Comparison of ENCODE assay signal across 8 cellular contexts in the genomic region with DNA sequence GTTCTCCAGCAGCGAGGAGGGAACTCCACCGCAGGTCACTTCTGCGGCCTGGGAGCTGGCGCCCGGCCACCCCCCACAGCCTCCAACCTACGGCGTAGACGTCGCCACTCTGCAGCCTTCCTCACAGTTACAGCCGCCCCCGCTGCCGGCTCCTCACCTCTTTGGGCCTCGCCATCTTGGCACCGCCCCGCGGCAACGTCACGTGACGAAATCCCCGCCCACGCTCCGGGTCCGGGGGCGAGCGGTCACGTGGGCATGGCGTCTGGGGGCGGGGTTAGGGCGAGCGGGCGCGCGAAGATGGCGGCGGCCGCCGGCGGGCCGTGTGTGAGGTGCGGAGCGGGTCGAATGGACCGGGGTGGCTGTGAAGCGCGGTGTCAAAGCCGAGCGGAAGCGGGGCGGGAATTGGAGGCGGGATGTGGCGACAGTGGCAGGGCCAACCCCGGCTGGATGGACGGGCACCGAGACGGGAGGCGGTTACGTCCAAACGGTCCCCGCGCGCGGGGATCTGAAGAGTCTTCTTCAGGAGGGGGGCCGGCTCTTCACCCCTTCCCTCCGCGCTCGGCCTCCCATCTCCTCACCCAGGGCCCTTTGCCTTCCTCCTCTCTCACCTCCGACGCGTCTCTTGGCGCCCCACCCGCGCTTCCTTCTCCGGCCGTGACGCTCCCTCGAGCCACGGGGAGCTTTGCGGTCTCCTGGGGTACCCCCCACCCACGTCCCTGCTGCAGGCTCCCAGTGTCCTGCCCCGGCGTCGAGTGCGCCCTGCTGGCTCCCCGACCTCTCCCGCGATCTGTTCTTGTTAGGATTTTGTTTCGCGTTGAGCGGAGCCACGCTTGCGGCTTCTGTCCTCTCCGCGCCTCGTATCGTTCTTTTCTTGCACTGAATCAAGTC. TPM values are rescaled to one million over a fixed set of nuclear protein-coding genes. Genes with fewer than 3 reads are reported as not detected.
DNase-seq lines count a peak whose midpoint lies in the region; ATAC-seq and TF ChIP-seq lines count a peak whose summit lies in the region.

A gene (minus strand): TSS at position 181 of the 888 bp plus-strand sequence. CDS start 300 bp downstream, outside the sequence.
A gene with protein sequence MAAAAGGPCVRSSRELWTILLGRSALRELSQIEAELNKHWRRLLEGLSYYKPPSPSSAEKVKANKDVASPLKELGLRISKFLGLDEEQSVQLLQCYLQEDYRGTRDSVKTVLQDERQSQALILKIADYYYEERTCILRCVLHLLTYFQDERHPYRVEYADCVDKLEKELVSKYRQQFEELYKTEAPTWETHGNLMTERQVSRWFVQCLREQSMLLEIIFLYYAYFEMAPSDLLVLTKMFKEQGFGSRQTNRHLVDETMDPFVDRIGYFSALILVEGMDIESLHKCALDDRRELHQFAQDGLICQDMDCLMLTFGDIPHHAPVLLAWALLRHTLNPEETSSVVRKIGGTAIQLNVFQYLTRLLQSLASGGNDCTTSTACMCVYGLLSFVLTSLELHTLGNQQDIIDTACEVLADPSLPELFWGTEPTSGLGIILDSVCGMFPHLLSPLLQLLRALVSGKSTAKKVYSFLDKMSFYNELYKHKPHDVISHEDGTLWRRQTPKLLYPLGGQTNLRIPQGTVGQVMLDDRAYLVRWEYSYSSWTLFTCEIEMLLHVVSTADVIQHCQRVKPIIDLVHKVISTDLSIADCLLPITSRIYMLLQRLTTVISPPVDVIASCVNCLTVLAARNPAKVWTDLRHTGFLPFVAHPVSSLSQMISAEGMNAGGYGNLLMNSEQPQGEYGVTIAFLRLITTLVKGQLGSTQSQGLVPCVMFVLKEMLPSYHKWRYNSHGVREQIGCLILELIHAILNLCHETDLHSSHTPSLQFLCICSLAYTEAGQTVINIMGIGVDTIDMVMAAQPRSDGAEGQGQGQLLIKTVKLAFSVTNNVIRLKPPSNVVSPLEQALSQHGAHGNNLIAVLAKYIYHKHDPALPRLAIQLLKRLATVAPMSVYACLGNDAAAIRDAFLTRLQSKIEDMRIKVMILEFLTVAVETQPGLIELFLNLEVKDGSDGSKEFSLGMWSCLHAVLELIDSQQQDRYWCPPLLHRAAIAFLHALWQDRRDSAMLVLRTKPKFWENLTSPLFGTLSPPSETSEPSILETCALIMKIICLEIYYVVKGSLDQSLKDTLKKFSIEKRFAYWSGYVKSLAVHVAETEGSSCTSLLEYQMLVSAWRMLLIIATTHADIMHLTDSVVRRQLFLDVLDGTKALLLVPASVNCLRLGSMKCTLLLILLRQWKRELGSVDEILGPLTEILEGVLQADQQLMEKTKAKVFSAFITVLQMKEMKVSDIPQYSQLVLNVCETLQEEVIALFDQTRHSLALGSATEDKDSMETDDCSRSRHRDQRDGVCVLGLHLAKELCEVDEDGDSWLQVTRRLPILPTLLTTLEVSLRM (N-terminal part only) (plus strand): TSS at position 277 of the 888 bp plus-strand sequence. CDS start 21 bp downstream, at position 298.

- no peaks in the 10 kb centered on the region for H3K27me3 ChIP-seq in GM06990 (replicated peaks; ENCODE audit: control insufficient read depth, insufficient read depth, low read length)

- ATAC-seq in SK-N-SH treated with all-trans-retinoic acid at 6 μM for 48 hours (peak; percentile 83), omental fat pad (ENCODE audit: low FRiP score) (peak; percentile 84)

- H3K4me1 Mint-ChIP-seq in HFFc6 (ENCODE audit: low read depth) = peaks cover 23% of the 10 kb centered on the region
- peaks cover 29% of the 10 kb centered on the region for H3K4me1 Mint-ChIP-seq in activated naive CD4-positive, alpha-beta T cell treated with anti-CD3 and anti-CD28 coated beads, Interleukin-2, amount 50 U/mL, for 24 hours

- no peak for TF ChIP-seq CTCF in GM06990 (IDR thresholded peaks at IDR 0.05; ENCODE audit: insufficient read depth, low read length, poor library complexity, severe bottlenecking)
- TF ChIP-seq CTCF in HFFc6 (IDR thresholded peaks at IDR 0.05) = no peak
- no peak for TF ChIP-seq CTCF in NB4 (IDR thresholded peaks at IDR 0.05; ENCODE audit: low read depth, low read length)
- TF ChIP-seq CTCF in omental fat pad (IDR thresholded peaks at IDR 0.05) = peak in 1 of 3 donors; percentile 20

- H3K36me3 Mint-ChIP-seq in HFFc6 (ENCODE audit: low read depth) = peaks cover 17% of the 10 kb centered on the region
- peaks cover 12% of the 10 kb centered on the region for H3K36me3 Mint-ChIP-seq in activated naive CD4-positive, alpha-beta T cell treated with anti-CD3 and anti-CD28 coated beads, Interleukin-2, amount 50 U/mL, for 24 hours

- H3K4me3 Mint-ChIP-seq in HFFc6 = peak within 1 kb of the TSS; percentile 99
- peak within 1 kb of the TSS; percentile 89 for H3K4me3 Mint-ChIP-seq in activated naive CD4-positive, alpha-beta T cell treated with anti-CD3 and anti-CD28 coated beads, Interleukin-2, amount 50 U/mL, for 24 hours

- peak; percentile 96 for TF ChIP-seq POLR2A in NB4 (IDR thresholded peaks at IDR 0.05; ENCODE audit: extremely low read depth, insufficient read length)

- no peaks in the 10 kb centered on the region for H3K9me3 Mint-ChIP-seq in HFFc6
- H3K9me3 Mint-ChIP-seq in activated naive CD4-positive, alpha-beta T cell treated with anti-CD3 and anti-CD28 coated beads, Interleukin-2, amount 50 U/mL, for 24 hours = no peaks in the 10 kb centered on the region

- DNase-seq in GM06990 (ENCODE audit: extremely low read depth, insufficient read length) (peak; percentile 94), HFFc6 (peak; percentile 87), NB4 (ENCODE audit: low read depth) (peak; percentile 94), glomerular endothelial cell (ENCODE audit: extremely low read depth, low read depth, low spot score) (no peak), omental fat pad (ENCODE audit: low spot score) (peak; percentile 98)

- H3K36me3 ChIP-seq in GM06990 (ENCODE audit: control insufficient read depth, insufficient read depth, low read length) = peaks cover 7% of the 10 kb centered on the region

- H3K27ac Mint-ChIP-seq in HFFc6 = peak within 1 kb of the TSS; percentile 97
- peak within 1 kb of the TSS; percentile 97 for H3K27ac Mint-ChIP-seq in activated naive CD4-positive, alpha-beta T cell treated with anti-CD3 and anti-CD28 coated beads, Interleukin-2, amount 50 U/mL, for 24 hours

- peak within 1 kb of the TSS; percentile 79 for H3K4me3 ChIP-seq in GM06990 (replicated peaks; ENCODE audit: low read depth, low read length)
- peak within 1 kb of the TSS; percentile 87 for H3K4me3 ChIP-seq in NB4 (ENCODE audit: low read depth, low read length)

- peak within 1 kb of the TSS; percentile 75 for H3K27ac ChIP-seq in temporal lobe (ENCODE audit: low read depth, low read length)

- H3K27me3 Mint-ChIP-seq in HFFc6 (ENCODE audit: insufficient read depth) = peaks cover 5% of the 10 kb centered on the region
- no peaks in the 10 kb centered on the region for H3K27me3 Mint-ChIP-seq in activated naive CD4-positive, alpha-beta T cell treated with anti-CD3 and anti-CD28 coated beads, Interleukin-2, amount 50 U/mL, for 24 hours

TF ChIP-seq in SK-N-SH treated with all-trans-retinoic acid at 6 μM for 48 hours, 23 proteins besides CTCF, POLR2A, EP300 and RAD21:
- 0 out of 2 replicates have a peak, but pooled peaks have one; percentile 28 for TF ChIP-seq ZFP3 (CRISPR knock-in tag; IDR thresholded peaks at IDR 0.05)
- no peak for TF ChIP-seq PPARA (CRISPR knock-in tag; IDR thresholded peaks at IDR 0.05; ENCODE audit: borderline replicate concordance)
- TF ChIP-seq RARB (CRISPR knock-in tag; IDR thresholded peaks at IDR 0.05) = no peak
- no peak for TF ChIP-seq OSR1 (CRISPR knock-in tag; IDR thresholded peaks at IDR 0.05)
- TF ChIP-seq, protein P1, sequence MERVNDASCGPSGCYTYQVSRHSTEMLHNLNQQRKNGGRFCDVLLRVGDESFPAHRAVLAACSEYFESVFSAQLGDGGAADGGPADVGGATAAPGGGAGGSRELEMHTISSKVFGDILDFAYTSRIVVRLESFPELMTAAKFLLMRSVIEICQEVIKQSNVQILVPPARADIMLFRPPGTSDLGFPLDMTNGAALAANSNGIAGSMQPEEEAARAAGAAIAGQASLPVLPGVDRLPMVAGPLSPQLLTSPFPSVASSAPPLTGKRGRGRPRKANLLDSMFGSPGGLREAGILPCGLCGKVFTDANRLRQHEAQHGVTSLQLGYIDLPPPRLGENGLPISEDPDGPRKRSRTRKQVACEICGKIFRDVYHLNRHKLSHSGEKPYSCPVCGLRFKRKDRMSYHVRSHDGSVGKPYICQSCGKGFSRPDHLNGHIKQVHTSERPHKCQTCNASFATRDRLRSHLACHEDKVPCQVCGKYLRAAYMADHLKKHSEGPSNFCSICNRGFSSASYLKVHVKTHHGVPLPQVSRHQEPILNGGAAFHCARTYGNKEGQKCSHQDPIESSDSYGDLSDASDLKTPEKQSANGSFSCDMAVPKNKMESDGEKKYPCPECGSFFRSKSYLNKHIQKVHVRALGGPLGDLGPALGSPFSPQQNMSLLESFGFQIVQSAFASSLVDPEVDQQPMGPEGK (CRISPR knock-in tag; IDR thresholded peaks at IDR 0.05; ENCODE audit: borderline replicate concordance) = 0 out of 2 replicates have a peak, but pooled peaks have one; percentile 10
- TF ChIP-seq ZNF8 (CRISPR knock-in tag; IDR thresholded peaks at IDR 0.05) = no peak
- TF ChIP-seq ZFP30 (CRISPR knock-in tag; IDR thresholded peaks at IDR 0.05) = no peak
- no peak for TF ChIP-seq TCF4 (CRISPR knock-in tag; IDR thresholded peaks at IDR 0.05; ENCODE audit: borderline replicate concordance)
- TF ChIP-seq, protein P2, sequence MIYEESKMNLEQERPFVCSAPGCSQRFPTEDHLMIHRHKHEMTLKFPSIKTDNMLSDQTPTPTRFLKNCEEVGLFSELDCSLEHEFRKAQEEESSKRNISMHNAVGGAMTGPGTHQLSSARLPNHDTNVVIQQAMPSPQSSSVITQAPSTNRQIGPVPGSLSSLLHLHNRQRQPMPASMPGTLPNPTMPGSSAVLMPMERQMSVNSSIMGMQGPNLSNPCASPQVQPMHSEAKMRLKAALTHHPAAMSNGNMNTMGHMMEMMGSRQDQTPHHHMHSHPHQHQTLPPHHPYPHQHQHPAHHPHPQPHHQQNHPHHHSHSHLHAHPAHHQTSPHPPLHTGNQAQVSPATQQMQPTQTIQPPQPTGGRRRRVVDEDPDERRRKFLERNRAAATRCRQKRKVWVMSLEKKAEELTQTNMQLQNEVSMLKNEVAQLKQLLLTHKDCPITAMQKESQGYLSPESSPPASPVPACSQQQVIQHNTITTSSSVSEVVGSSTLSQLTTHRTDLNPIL (CRISPR knock-in tag; IDR thresholded peaks at IDR 0.05; ENCODE audit: low read depth) = no peak

RNA-seq across cellular contexts. Expression of the first gene that starts in this region (rescaled TPM):
- 10 to 100 TPM; 27.8 to 34.4 (median 31.6) TPM for total RNA-seq in HFFc6 (2021; fragmentation: NEBNext Ultra II Directional; extraction: Animal tissue kit (Norgen Biotek cat#: 25700))
- total RNA-seq in glomerular endothelial cell (28.1 and 32.1 TPM in 2 replicates), omental fat pad (10 to 100 TPM; 13.3 to 23.2 (median 17.7) TPM), temporal lobe (7.1 TPM)

RNA-seq across cellular contexts. Expression of the second gene that starts in this region (rescaled TPM):
- total RNA-seq in HFFc6 (2021; fragmentation: NEBNext Ultra II Directional; extraction: Animal tissue kit (Norgen Biotek cat#: 25700)) = 10 to 100 TPM; 42.1 to 58.2 (median 54.2) TPM
- 47.5 and 51.3 TPM in 2 replicates for total RNA-seq in glomerular endothelial cell
- total RNA-seq in omental fat pad = 10 to 100 TPM; 27.2 to 70.6 (median 38.3) TPM
- 24.8 TPM for total RNA-seq in temporal lobe
